ENCODE assay signal across 37 cellular contexts in the genomic region with DNA sequence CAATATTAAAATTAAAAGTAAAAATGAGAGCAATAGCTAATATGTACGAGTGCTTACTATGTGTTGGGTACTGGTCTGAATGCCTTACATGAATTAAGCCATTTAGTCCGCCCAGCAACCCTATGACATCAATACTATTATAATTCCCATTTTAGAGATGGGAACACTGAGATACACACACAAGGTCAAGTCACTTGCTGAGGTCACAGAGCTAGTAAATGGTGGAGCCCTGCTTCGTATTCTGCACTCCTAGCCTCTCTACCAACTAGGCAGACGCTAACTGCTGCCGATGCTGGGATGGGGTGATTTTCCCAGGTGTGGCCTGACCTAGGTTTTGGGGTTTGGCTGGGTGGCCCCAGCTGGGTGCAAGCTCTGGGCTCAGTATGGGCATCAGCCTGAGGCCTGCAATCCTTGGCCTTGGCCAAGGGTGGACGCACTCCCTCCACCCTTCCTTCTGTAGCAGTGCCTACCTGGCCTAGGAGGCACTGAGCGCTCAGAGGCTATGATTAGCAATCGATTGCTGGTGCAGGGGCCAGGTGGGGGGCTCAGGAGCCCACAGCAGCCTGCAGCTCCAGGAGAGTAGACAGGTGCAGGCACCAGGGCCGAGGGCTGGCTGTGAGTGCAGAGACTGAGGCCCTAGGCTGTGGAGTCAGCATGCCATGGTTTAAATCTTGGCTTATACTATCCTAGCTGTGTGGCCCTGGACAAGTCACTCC. TPM values are rescaled to one million over a fixed set of nuclear protein-coding genes. Genes with fewer than 3 reads are reported as not detected.
"Had no signal": no experiment of that assay in that cellular context is flagged by ENCODE, and none has a peak within 500 bp of the region (broad histone marks: within the 10 kb centered on the region; RNA-seq: fewer than 3 reads in every experiment).

No MANE protein-coding gene starts in this region.

- H3K4me3 ChIP-seq: coronary artery, esophagus squamous epithelium, gastroesophageal sphincter, heart right ventricle had no signal

- H3K9me3 ChIP-seq: esophagus squamous epithelium, gastroesophageal sphincter, heart right ventricle had no signal

- H3K27me3 ChIP-seq: brain microvascular endothelial cell, dorsolateral prefrontal cortex had no signal

- ATAC-seq: gastroesophageal sphincter, heart right ventricle had no signal

- H3K36me3 Mint-ChIP-seq: activated CD8-positive, alpha-beta memory T cell treated with anti-CD3 and anti-CD28 coated beads, Interleukin-2, amount 10 ng/mL, durations not matched to agents 7 days and 5 days; activated naive CD4-positive, alpha-beta T cell treated with anti-CD3 and anti-CD28 coated beads, Interleukin-2, amount 50 U/mL, for 24 hours; activated naive CD8-positive, alpha-beta T cell treated with anti-CD3 and anti-CD28 coated beads for 36 hours had no signal

- H3K27ac Mint-ChIP-seq: activated naive CD4-positive, alpha-beta T cell treated with anti-CD3 and anti-CD28 coated beads for 36 hours; activated naive CD4-positive, alpha-beta T cell treated with anti-CD3 and anti-CD28 coated beads, Interleukin-2, amount 50 U/mL, for 24 hours; activated naive CD8-positive, alpha-beta T cell treated with anti-CD3 and anti-CD28 coated beads for 36 hours; activated T-helper 2 cell treated with anti-CD3 and anti-CD28 coated beads, Interferon-gamma antibody, Interleukin-2, Interleukin-4, amounts not matched to agents 10 μg/mL and 5 μg/mL and 100 μg/mL, durations not matched to agents 14 hours and 24 hours and 36 hours; dendritic cell treated with granulocyte-macrophage colony-stimulating factor and Interleukin-4, amounts not matched to agents 40 ng/mL and 50 ng/mL, for 4 days; endodermal cell had no signal

- H3K9me3 Mint-ChIP-seq: activated CD4-positive, alpha-beta memory T cell treated with anti-CD3 and anti-CD28 coated beads, Interleukin-2, amount 10 ng/mL, durations not matched to agents 7 days and 5 days; activated CD4-positive, alpha-beta T cell treated with anti-CD3 and anti-CD28 coated beads, Interleukin-2, amount 10 ng/mL, durations not matched to agents 7 days and 5 days; activated naive CD4-positive, alpha-beta T cell treated with anti-CD3 and anti-CD28 coated beads for 36 hours; activated naive CD4-positive, alpha-beta T cell treated with anti-CD3 and anti-CD28 coated beads, Interleukin-2, amount 50 U/mL, for 24 hours; activated naive CD8-positive, alpha-beta T cell treated with anti-CD3 and anti-CD28 coated beads for 36 hours; activated T-helper 1 cell treated with anti-CD3 and anti-CD28 coated beads, Interleukin-12 subunit alpha, Interleukin-12 subunit beta, Interleukin-2, Interleukin-4 antibody, amounts not matched to agents 30 ng/mL and 10 ng/mL and 1 ng/mL, durations not matched to agents 14 hours and 24 hours and 36 hours; activated T-helper 2 cell treated with anti-CD3 and anti-CD28 coated beads, Interferon-gamma antibody, Interleukin-2, Interleukin-4, amounts not matched to agents 10 μg/mL and 5 μg/mL and 100 μg/mL, durations not matched to agents 14 hours and 24 hours and 36 hours; central memory CD8-positive, alpha-beta T cell; dendritic cell treated with granulocyte-macrophage colony-stimulating factor and Interleukin-4, amounts not matched to agents 40 ng/mL and 50 ng/mL, for 4 days; endodermal cell had no signal

- H3K27ac ChIP-seq: brain microvascular endothelial cell, coronary artery, esophagus squamous epithelium, gastroesophageal sphincter, heart right ventricle had no signal

- DNase-seq: activated CD4-positive, alpha-beta T cell treated with anti-CD3 and anti-CD28 coated beads for 1 hour; activated CD4-positive, alpha-beta T cell treated with anti-CD3 and anti-CD28 coated beads for 4 hours; activated CD4-positive, alpha-beta T cell treated with anti-CD3 and anti-CD28 coated beads, Interleukin-2, amount 50 U/mL, for 4 hours; activated CD4-positive, CD25-positive, alpha-beta regulatory T cell; activated CD8-positive, alpha-beta memory T cell treated with anti-CD3 and anti-CD28 coated beads, Interleukin-2, amount 50 U/mL, for 4 hours; activated T-cell treated with anti-CD3 and anti-CD28 coated beads, Interleukin-2, amount 50 U/mL, for 1 hour; activated T-cell treated with anti-CD3 and anti-CD28 coated beads, Interleukin-2, amount 50 U/mL, for 48 hours; amniotic stem cell; anterior cingulate cortex; brain microvascular endothelial cell; dorsolateral prefrontal cortex; effector memory CD4-positive, alpha-beta T cell; endodermal cell; erythroblast; esophagus squamous epithelium; foreskin melanocyte; heart right ventricle had no signal

- H3K36me3 ChIP-seq: brain microvascular endothelial cell, esophagus squamous epithelium, gastroesophageal sphincter, heart right ventricle had no signal

- FAIRE-seq: astrocyte had no signal

- H3K4me3 Mint-ChIP-seq: activated CD4-positive, alpha-beta T cell treated with anti-CD3 and anti-CD28 coated beads, Interleukin-2, amount 10 ng/mL, durations not matched to agents 7 days and 5 days; activated CD8-positive, alpha-beta memory T cell treated with anti-CD3 and anti-CD28 coated beads, Interleukin-2, amount 10 ng/mL, durations not matched to agents 7 days and 5 days; activated naive CD4-positive, alpha-beta T cell treated with anti-CD3 and anti-CD28 coated beads for 36 hours; activated naive CD4-positive, alpha-beta T cell treated with anti-CD3 and anti-CD28 coated beads, Interleukin-2, amount 50 U/mL, for 24 hours; activated naive CD8-positive, alpha-beta T cell treated with anti-CD3 and anti-CD28 coated beads for 36 hours; activated T-helper 1 cell treated with anti-CD3 and anti-CD28 coated beads, Interleukin-12 subunit alpha, Interleukin-12 subunit beta, Interleukin-2, Interleukin-4 antibody, amounts not matched to agents 30 ng/mL and 10 ng/mL and 1 ng/mL, durations not matched to agents 14 hours and 24 hours and 36 hours; central memory CD8-positive, alpha-beta T cell; dendritic cell treated with granulocyte-macrophage colony-stimulating factor and Interleukin-4, amounts not matched to agents 40 ng/mL and 50 ng/mL, for 4 days; endodermal cell had no signal

RNA-seq across cellular contexts. Expression of a gene that starts 2.7 kb away (rescaled TPM):
- total RNA-seq: activated naive CD4-positive, alpha-beta T cell treated with anti-CD3 and anti-CD28 coated beads for 36 hours; gastroesophageal sphincter had no signal

RNA-seq across cellular contexts. Expression of a gene that starts 27.2 kb away (rescaled TPM):
- total RNA-seq: activated CD4-positive, alpha-beta memory T cell treated with anti-CD3 and anti-CD28 coated beads, Interleukin-2, amount 10 ng/mL, durations not matched to agents 7 days and 5 days; activated CD4-positive, alpha-beta T cell treated with anti-CD3 and anti-CD28 coated beads, Interleukin-2, amount 10 ng/mL, durations not matched to agents 7 days and 5 days; activated CD8-positive, alpha-beta memory T cell treated with anti-CD3 and anti-CD28 coated beads for 36 hours; activated CD8-positive, alpha-beta memory T cell treated with anti-CD3 and anti-CD28 coated beads, Interleukin-2, amount 10 ng/mL, durations not matched to agents 7 days and 5 days; activated naive CD4-positive, alpha-beta T cell treated with anti-CD3 and anti-CD28 coated beads for 36 hours; activated naive CD8-positive, alpha-beta T cell treated with anti-CD3 and anti-CD28 coated beads for 36 hours; activated T-helper 1 cell treated with anti-CD3 and anti-CD28 coated beads, Interleukin-12 subunit alpha, Interleukin-12 subunit beta, Interleukin-2, Interleukin-4 antibody, amounts not matched to agents 30 ng/mL and 10 ng/mL and 1 ng/mL, durations not matched to agents 14 hours and 24 hours and 36 hours; activated T-helper 2 cell treated with anti-CD3 and anti-CD28 coated beads, Interferon-gamma antibody, Interleukin-2, Interleukin-4, amounts not matched to agents 10 μg/mL and 5 μg/mL and 100 μg/mL, durations not matched to agents 14 hours and 24 hours and 36 hours; esophagus squamous epithelium; glomerular endothelial cell; T-helper 1 cell treated with Interleukin-12 subunit alpha and Interleukin-12 subunit beta and Interleukin-4 antibody, amounts not matched to agents 30 ng/mL and 1 ng/mL, for 36 hours had no signal

RNA-seq across cellular contexts. Expression of a gene that starts 49.0 kb away (rescaled TPM):
- total RNA-seq: activated CD4-positive, alpha-beta T cell treated with anti-CD3 and anti-CD28 coated beads, Interleukin-2, amount 10 ng/mL, durations not matched to agents 7 days and 5 days; activated CD8-positive, alpha-beta memory T cell treated with anti-CD3 and anti-CD28 coated beads for 36 hours; activated CD8-positive, alpha-beta memory T cell treated with anti-CD3 and anti-CD28 coated beads, Interleukin-2, amount 10 ng/mL, durations not matched to agents 7 days and 5 days; activated naive CD4-positive, alpha-beta T cell treated with anti-CD3 and anti-CD28 coated beads for 36 hours; activated naive CD8-positive, alpha-beta T cell treated with anti-CD3 and anti-CD28 coated beads for 36 hours; activated T-helper 1 cell treated with anti-CD3 and anti-CD28 coated beads, Interleukin-12 subunit alpha, Interleukin-12 subunit beta, Interleukin-2, Interleukin-4 antibody, amounts not matched to agents 30 ng/mL and 10 ng/mL and 1 ng/mL, durations not matched to agents 14 hours and 24 hours and 36 hours; activated T-helper 2 cell treated with anti-CD3 and anti-CD28 coated beads, Interferon-gamma antibody, Interleukin-2, Interleukin-4, amounts not matched to agents 10 μg/mL and 5 μg/mL and 100 μg/mL, durations not matched to agents 14 hours and 24 hours and 36 hours; bronchial epithelial cell; cerebellum; esophagus squamous epithelium; fibroblast of villous mesenchyme; glomerular endothelial cell; T-helper 1 cell treated with Interleukin-12 subunit alpha and Interleukin-12 subunit beta and Interleukin-4 antibody, amounts not matched to agents 30 ng/mL and 1 ng/mL, for 36 hours had no signal
- polyA plus RNA-seq: fibroblast of lung had no signal

RNA-seq across cellular contexts. Expression of a gene that starts 53.0 kb away (rescaled TPM):
- total RNA-seq: activated CD4-positive, alpha-beta memory T cell treated with anti-CD3 and anti-CD28 coated beads, Interleukin-2, amount 10 ng/mL, durations not matched to agents 7 days and 5 days; activated CD4-positive, alpha-beta T cell treated with anti-CD3 and anti-CD28 coated beads, Interleukin-2, amount 10 ng/mL, durations not matched to agents 7 days and 5 days; activated CD8-positive, alpha-beta memory T cell treated with anti-CD3 and anti-CD28 coated beads for 36 hours; activated CD8-positive, alpha-beta memory T cell treated with anti-CD3 and anti-CD28 coated beads, Interleukin-2, amount 10 ng/mL, durations not matched to agents 7 days and 5 days; activated naive CD4-positive, alpha-beta T cell treated with anti-CD3 and anti-CD28 coated beads for 36 hours; activated naive CD8-positive, alpha-beta T cell treated with anti-CD3 and anti-CD28 coated beads for 36 hours; activated T-helper 1 cell treated with anti-CD3 and anti-CD28 coated beads, Interleukin-12 subunit alpha, Interleukin-12 subunit beta, Interleukin-2, Interleukin-4 antibody, amounts not matched to agents 30 ng/mL and 10 ng/mL and 1 ng/mL, durations not matched to agents 14 hours and 24 hours and 36 hours; activated T-helper 2 cell treated with anti-CD3 and anti-CD28 coated beads, Interferon-gamma antibody, Interleukin-2, Interleukin-4, amounts not matched to agents 10 μg/mL and 5 μg/mL and 100 μg/mL, durations not matched to agents 14 hours and 24 hours and 36 hours; bronchial epithelial cell; glomerular endothelial cell; T-helper 1 cell treated with Interleukin-12 subunit alpha and Interleukin-12 subunit beta and Interleukin-4 antibody, amounts not matched to agents 30 ng/mL and 1 ng/mL, for 36 hours had no signal
